1 cellular context compared by ENCODE assay signal in genomic region chr4:153345011-153345981, GRCh38.
TF ChIP-seq lines count a peak whose summit lies in the region.

No MANE protein-coding gene starts in this region.

TF ChIP-seq in GM23338, 12 proteins besides CTCF, POLR2A, EP300 and RAD21:
- TF ChIP-seq, protein P1, sequence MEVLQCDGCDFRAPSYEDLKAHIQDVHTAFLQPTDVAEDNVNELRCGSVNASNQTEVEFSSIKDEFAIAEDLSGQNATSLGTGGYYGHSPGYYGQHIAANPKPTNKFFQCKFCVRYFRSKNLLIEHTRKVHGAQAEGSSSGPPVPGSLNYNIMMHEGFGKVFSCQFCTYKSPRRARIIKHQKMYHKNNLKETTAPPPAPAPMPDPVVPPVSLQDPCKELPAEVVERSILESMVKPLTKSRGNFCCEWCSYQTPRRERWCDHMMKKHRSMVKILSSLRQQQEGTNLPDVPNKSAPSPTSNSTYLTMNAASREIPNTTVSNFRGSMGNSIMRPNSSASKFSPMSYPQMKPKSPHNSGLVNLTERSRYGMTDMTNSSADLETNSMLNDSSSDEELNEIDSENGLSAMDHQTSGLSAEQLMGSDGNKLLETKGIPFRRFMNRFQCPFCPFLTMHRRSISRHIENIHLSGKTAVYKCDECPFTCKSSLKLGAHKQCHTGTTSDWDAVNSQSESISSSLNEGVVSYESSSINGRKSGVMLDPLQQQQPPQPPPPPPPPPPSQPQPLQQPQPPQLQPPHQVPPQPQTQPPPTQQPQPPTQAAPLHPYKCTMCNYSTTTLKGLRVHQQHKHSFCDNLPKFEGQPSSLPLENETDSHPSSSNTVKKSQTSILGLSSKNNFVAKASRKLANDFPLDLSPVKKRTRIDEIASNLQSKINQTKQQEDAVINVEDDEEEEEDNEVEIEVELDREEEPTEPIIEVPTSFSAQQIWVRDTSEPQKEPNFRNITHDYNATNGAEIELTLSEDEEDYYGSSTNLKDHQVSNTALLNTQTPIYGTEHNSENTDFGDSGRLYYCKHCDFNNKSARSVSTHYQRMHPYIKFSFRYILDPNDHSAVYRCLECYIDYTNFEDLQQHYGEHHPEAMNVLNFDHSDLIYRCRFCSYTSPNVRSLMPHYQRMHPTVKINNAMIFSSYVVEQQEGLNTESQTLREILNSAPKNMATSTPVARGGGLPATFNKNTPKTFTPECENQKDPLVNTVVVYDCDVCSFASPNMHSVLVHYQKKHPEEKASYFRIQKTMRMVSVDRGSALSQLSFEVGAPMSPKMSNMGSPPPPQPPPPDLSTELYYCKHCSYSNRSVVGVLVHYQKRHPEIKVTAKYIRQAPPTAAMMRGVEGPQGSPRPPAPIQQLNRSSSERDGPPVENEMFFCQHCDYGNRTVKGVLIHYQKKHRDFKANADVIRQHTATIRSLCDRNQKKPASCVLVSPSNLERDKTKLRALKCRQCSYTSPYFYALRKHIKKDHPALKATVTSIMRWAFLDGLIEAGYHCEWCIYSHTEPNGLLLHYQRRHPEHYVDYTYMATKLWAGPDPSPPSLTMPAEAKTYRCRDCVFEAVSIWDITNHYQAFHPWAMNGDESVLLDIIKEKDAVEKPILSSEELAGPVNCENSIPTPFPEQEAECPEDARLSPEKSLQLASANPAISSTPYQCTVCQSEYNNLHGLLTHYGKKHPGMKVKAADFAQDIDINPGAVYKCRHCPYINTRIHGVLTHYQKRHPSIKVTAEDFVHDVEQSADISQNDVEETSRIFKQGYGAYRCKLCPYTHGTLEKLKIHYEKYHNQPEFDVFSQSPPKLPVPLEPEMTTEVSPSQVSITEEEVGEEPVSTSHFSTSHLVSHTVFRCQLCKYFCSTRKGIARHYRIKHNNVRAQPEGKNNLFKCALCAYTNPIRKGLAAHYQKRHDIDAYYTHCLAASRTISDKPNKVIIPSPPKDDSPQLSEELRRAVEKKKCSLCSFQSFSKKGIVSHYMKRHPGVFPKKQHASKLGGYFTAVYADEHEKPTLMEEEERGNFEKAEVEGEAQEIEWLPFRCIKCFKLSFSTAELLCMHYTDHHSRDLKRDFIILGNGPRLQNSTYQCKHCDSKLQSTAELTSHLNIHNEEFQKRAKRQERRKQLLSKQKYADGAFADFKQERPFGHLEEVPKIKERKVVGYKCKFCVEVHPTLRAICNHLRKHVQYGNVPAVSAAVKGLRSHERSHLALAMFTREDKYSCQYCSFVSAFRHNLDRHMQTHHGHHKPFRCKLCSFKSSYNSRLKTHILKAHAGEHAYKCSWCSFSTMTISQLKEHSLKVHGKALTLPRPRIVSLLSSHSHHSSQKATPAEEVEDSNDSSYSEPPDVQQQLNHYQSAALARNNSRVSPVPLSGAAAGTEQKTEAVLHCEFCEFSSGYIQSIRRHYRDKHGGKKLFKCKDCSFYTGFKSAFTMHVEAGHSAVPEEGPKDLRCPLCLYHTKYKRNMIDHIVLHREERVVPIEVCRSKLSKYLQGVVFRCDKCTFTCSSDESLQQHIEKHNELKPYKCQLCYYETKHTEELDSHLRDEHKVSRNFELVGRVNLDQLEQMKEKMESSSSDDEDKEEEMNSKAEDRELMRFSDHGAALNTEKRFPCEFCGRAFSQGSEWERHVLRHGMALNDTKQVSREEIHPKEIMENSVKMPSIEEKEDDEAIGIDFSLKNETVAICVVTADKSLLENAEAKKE (CRISPR knock-in tag; IDR thresholded peaks at IDR 0.05): no peak
- TF ChIP-seq EZH2 (IDR thresholded peaks at IDR 0.05; ENCODE audit: low read depth, unreplicated experiment) (no peak), CREB1 (CRISPR knock-in tag; IDR thresholded peaks at IDR 0.05; ENCODE audit: low read depth) (no peak), JUNB (IDR thresholded peaks at IDR 0.05; ENCODE audit: unreplicated experiment) (no peak), REST (IDR thresholded peaks at IDR 0.05; ENCODE audit: unreplicated experiment) (no peak), POLR2AphosphoS5 (IDR thresholded peaks at IDR 0.05; ENCODE audit: low read depth) (no peak), EZH2phosphoT487 (IDR thresholded peaks at IDR 0.05; ENCODE audit: unreplicated experiment) (no peak), ZNF114 (CRISPR knock-in tag; IDR thresholded peaks at IDR 0.05) (no peak), ZNF331 (CRISPR knock-in tag; IDR thresholded peaks at IDR 0.05; ENCODE audit: low read depth) (no peak), STAT1 (IDR thresholded peaks at IDR 0.05; ENCODE audit: unreplicated experiment) (no peak), ETS1 (IDR thresholded peaks at IDR 0.05) (no peak)
